19 cellular contexts compared by ENCODE assay signal in genomic region chr6:25296980-25297379, GRCh38. TPM values are rescaled to one million over a fixed set of nuclear protein-coding genes. Genes with fewer than 3 reads are reported as not detected.
DNase-seq lines count a peak whose midpoint lies in the region; ATAC-seq and TF ChIP-seq lines count a peak whose summit lies in the region.
"Had no signal": no experiment of that assay in that cellular context is flagged by ENCODE, and none has a peak within 500 bp of the region (broad histone marks: within the 10 kb centered on the region; RNA-seq: fewer than 3 reads in every experiment).

No MANE protein-coding gene starts in this region.

- H3K4me1 Mint-ChIP-seq in nephron (peaks cover 38% of the 10 kb centered on the region), T-cell (peaks cover 24 to 33% (median 30%) of the 10 kb centered on the region in 3 donors)

- H3K4me3 Mint-ChIP-seq in nephron, result peak overlapping the region in 1 of 3 experiments; percentile 16
- H3K4me3 Mint-ChIP-seq in T-cell, result no peak overlapping the region
- H3K4me3 Mint-ChIP-seq: activated CD8-positive, alpha-beta T cell treated with anti-CD3 and anti-CD28 coated beads, Interleukin-2, amount 10 ng/mL, durations not matched to agents 7 days and 5 days; activated T-helper 1 cell treated with anti-CD3 and anti-CD28 coated beads, Interleukin-12 subunit alpha, Interleukin-12 subunit beta, Interleukin-2, Interleukin-4 antibody, amounts not matched to agents 30 ng/mL and 10 ng/mL and 1 ng/mL, durations not matched to agents 14 hours and 24 hours and 36 hours had no signal

- TF ChIP-seq CTCF in gastroesophageal sphincter (IDR thresholded peaks at IDR 0.05) (no peak), nephron (IDR thresholded peaks at IDR 0.05; ENCODE audit: unreplicated experiment in 3 of 3) (no peak)

- H3K9me3 Mint-ChIP-seq in nephron (no peaks in the 10 kb centered on the region), T-cell (no peaks in the 10 kb centered on the region)
- H3K9me3 Mint-ChIP-seq: activated T-helper 1 cell treated with anti-CD3 and anti-CD28 coated beads, Interleukin-12 subunit alpha, Interleukin-12 subunit beta, Interleukin-2, Interleukin-4 antibody, amounts not matched to agents 30 ng/mL and 10 ng/mL and 1 ng/mL, durations not matched to agents 14 hours and 24 hours and 36 hours; naive thymus-derived CD8-positive, alpha-beta T cell had no signal

- no peaks in the 10 kb centered on the region for H3K36me3 ChIP-seq in gastroesophageal sphincter

- TF ChIP-seq POLR2A in gastroesophageal sphincter (IDR thresholded peaks at IDR 0.05), result no peak

- no peaks in the 10 kb centered on the region for H3K27me3 Mint-ChIP-seq in nephron (ENCODE audit: low read depth)
- H3K27me3 Mint-ChIP-seq in T-cell, result no peaks in the 10 kb centered on the region
- H3K27me3 Mint-ChIP-seq: naive thymus-derived CD8-positive, alpha-beta T cell; progenitor cell of endocrine pancreas had no signal

- ATAC-seq in Right ventricle myocardium inferior (peak; percentile 92), gastroesophageal sphincter (peak; percentile 89), T-cell (replicated peaks in 1 of 4) (no peak)
- ATAC-seq: activated CD8-positive, alpha-beta T cell treated with anti-CD3 and anti-CD28 coated beads, Interleukin-2, amount 10 ng/mL, durations not matched to agents 7 days and 5 days had no signal

- DNase-seq in Right ventricle myocardium inferior (ENCODE audit: missing footprints) (no peak), cardiac septum (ENCODE audit: low spot score) (no peak), AML-193 (lab: John Stamatoyannopoulos, UW) (no peak), SW 1271 (lab: John Stamatoyannopoulos, UW) (no peak), T-cell (no peak), NCI-H526 (lab: John Stamatoyannopoulos, UW) (no peak)
- DNase-seq: 8988T; activated CD8-positive, alpha-beta T cell treated with anti-CD3 and anti-CD28 coated beads, Interleukin-2, amount 10 ng/mL, durations not matched to agents 7 days and 5 days; cortex of kidney; left colon; NCI-H1694 treated with DMSO at 0.1 percent for 48 hours; NCI-H510A; stimulated activated CD4-positive, alpha-beta T cell treated with anti-CD3 and anti-CD28 coated beads, Interleukin-15, amount 100 ng/mL, for 24 hours had no signal

- H3K36me3 Mint-ChIP-seq in nephron (ENCODE audit: low read depth) (no peaks in the 10 kb centered on the region), T-cell (no peaks in the 10 kb centered on the region)

- CTCF ChIA-PET in T-cell (lab: Charles Lee), result no interaction called here

- no peaks in the 10 kb centered on the region for H3K9me3 ChIP-seq in gastroesophageal sphincter

- peak overlapping the region; percentile 27 to 78 (median 69) for H3K27ac ChIP-seq in gastroesophageal sphincter
- H3K27ac ChIP-seq: epithelial cell of prostate had no signal

- WGBS in gastroesophageal sphincter (ENCODE audit: low coverage in 1 of 2), 2 donors, result 53 to 75% methylated on average over 2 of the region's 2 CpGs

- intact Hi-C loops in Right ventricle myocardium inferior (cut with DNase I), result no loop called here
- intact Hi-C loops in cardiac septum (cut with DNase I), result no loop called here

- H3K4me3 ChIP-seq in gastroesophageal sphincter, result no peak overlapping the region

- TF ChIP-seq EP300 in gastroesophageal sphincter (IDR thresholded peaks at IDR 0.05), result no peak

- POLR2A ChIA-PET in T-cell (lab: Charles Lee), result no interaction called here

- H3K4me1 ChIP-seq in gastroesophageal sphincter, result peaks cover 0 to 36% (median 11%) of the 10 kb centered on the region in 3 donors

- peak overlapping the region; percentile 80 to 91 (median 88) for H3K27ac Mint-ChIP-seq in nephron
- no peak overlapping the region for H3K27ac Mint-ChIP-seq in T-cell
- H3K27ac Mint-ChIP-seq: activated CD8-positive, alpha-beta T cell treated with anti-CD3 and anti-CD28 coated beads, Interleukin-2, amount 10 ng/mL, durations not matched to agents 7 days and 5 days; activated T-helper 1 cell treated with anti-CD3 and anti-CD28 coated beads, Interleukin-12 subunit alpha, Interleukin-12 subunit beta, Interleukin-2, Interleukin-4 antibody, amounts not matched to agents 30 ng/mL and 10 ng/mL and 1 ng/mL, durations not matched to agents 14 hours and 24 hours and 36 hours; progenitor cell of endocrine pancreas had no signal

- H3K27me3 ChIP-seq in gastroesophageal sphincter, result peaks cover 8% of the 10 kb centered on the region

RNA-seq across cellular contexts. Expression of gene CARMIL1, which starts 17.8 kb away (rescaled TPM):
- total RNA-seq in Right ventricle myocardium inferior (5.4 TPM), cardiac septum (7.5 TPM), gastroesophageal sphincter (10 to 100 TPM in 3 of 4 donors, 1 to 10 TPM in 1; 6.2 to 17.2 (median 11.5) TPM), T-cell (10 to 100 TPM in 1 of 5 donors, 1 to 10 TPM in 4; 4.0 to 11.6 (median 6.1) TPM)

Comparison
In these comparisons a context has a peak if more than half of its experiments do, and no peak if none do; other contexts are left out.
1. ATAC-seq: peak in Right ventricle myocardium inferior (single experiment) and gastroesophageal sphincter (single experiment); none in T-cell (0 of 4).
2. H3K27ac Mint-ChIP-seq: peak in nephron (3 of 3); none in T-cell (0 of 2).